ENCODE assay signal across 2 cellular contexts in the genomic region with DNA sequence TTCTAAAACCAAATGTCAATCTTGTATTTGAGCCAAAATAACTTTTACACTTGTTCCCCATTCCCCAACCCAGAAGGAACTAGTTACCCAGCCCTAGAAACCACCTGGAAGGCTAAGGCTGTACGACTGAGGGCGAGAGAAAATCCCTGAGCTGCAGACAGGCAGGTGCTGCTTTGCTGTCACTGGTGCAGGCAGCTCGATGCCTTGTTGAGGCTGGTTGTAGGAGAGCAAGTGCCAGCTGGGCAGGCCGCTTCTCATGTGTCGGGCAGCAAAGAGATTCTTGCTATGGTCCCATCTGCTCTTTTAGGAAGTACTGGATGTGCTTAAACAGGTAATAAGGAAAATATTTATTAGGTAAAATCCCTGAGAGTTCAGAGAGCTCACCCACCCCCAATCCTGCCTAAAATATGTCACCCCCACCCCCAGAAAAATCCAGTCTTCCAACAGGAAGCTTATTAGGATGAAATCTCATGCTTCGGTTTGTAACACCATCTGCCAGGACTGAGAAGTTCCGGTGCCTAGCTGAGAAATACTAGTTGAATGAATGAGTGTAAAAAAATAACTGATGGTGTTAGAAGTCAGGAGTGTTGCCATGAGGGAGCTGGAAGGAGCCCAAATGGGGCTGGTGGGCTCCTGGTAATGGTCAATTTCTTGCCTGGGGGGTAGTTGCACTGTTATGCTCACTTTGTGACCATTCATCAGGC.
TF ChIP-seq lines count a peak whose summit lies in the region.

No MANE protein-coding gene starts in this region.

TF ChIP-seq in HEK293, 187 proteins besides CTCF, POLR2A, EP300 and RAD21 (continued from another document):
- TF ChIP-seq ZIC2 (tag by site-specific recombination; IDR thresholded peaks at IDR 0.05), result no peak
TF ChIP-seq in HEK293: peak in this region for 1.

TF ChIP-seq in SK-N-SH, 30 proteins besides CTCF, POLR2A, EP300 and RAD21 (continued from another document):
- TF ChIP-seq, protein P1, sequence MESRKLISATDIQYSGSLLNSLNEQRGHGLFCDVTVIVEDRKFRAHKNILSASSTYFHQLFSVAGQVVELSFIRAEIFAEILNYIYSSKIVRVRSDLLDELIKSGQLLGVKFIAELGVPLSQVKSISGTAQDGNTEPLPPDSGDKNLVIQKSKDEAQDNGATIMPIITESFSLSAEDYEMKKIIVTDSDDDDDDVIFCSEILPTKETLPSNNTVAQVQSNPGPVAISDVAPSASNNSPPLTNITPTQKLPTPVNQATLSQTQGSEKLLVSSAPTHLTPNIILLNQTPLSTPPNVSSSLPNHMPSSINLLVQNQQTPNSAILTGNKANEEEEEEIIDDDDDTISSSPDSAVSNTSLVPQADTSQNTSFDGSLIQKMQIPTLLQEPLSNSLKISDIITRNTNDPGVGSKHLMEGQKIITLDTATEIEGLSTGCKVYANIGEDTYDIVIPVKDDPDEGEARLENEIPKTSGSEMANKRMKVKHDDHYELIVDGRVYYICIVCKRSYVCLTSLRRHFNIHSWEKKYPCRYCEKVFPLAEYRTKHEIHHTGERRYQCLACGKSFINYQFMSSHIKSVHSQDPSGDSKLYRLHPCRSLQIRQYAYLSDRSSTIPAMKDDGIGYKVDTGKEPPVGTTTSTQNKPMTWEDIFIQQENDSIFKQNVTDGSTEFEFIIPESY (IDR thresholded peaks at IDR 0.05; ENCODE audit: borderline replicate concordance, low read depth), result no peak
TF ChIP-seq in SK-N-SH: peak in this region for 0.
